18 cellular contexts compared by ENCODE assay signal in genomic region chr2:205908491-205909193, GRCh38.
A peak's percentile ranks its signal among the peaks of the same experiment; 100 is the strongest.
DNase-seq lines count a peak whose midpoint lies in the region; ATAC-seq and TF ChIP-seq lines count a peak whose summit lies in the region.
"Had no signal": no experiment of that assay in that cellular context is flagged by ENCODE, and none has a peak within 500 bp of the region (broad histone marks: within the 10 kb centered on the region; RNA-seq: fewer than 3 reads in every experiment).

No MANE protein-coding gene starts in this region.

- intact Hi-C loops in colonic mucosa (cut with DNase I) (no loop called here), mucosa of descending colon (cut with DNase I, micrococcal nuclease) (no loop called here)

- H2AFZ ChIP-seq in GM23338, result peak overlapping the region; percentile 48; the same call in 1 of the 2 replicates
- H2AFZ ChIP-seq: GM23248 had no signal

- H3K9ac ChIP-seq in colonic mucosa (ENCODE audit: low read depth in 2 of 2, low read length in 2 of 2) (peak overlapping the region in 1 of 2 donors; percentile 52), rectal smooth muscle tissue (ENCODE audit: low read length) (no peak overlapping the region)
- H3K9ac ChIP-seq: GM23248 had no signal

- TF ChIP-seq CTCF in GM23338 (conservative IDR thresholded peaks at IDR 0.05; ENCODE audit: low read depth in 2 of 2) (no peak), colonic mucosa (IDR thresholded peaks at IDR 0.05) (no peak), mucosa of descending colon (IDR thresholded peaks at IDR 0.05) (no peak)

- H4K20me1 ChIP-seq in GM23338 (replicated peaks; ENCODE audit: insufficient read depth), result no peaks in the 10 kb centered on the region

- no peaks in the 10 kb centered on the region for H3K36me3 ChIP-seq in GM23338 (ENCODE audit: insufficient read depth)
- H3K36me3 ChIP-seq in colonic mucosa, result no peaks in the 10 kb centered on the region
- no peaks in the 10 kb centered on the region for H3K36me3 ChIP-seq in mucosa of descending colon (ENCODE audit: low read depth)
- no peaks in the 10 kb centered on the region for H3K36me3 ChIP-seq in rectal smooth muscle tissue (ENCODE audit: control insufficient read depth, insufficient read depth, low read length)

- H3K27ac ChIP-seq in GM23338 (ENCODE audit: low read depth) (no peak overlapping the region), colonic mucosa (peak overlapping the region; percentile 70), rectal smooth muscle tissue (ENCODE audit: low read depth, low read length) (peak overlapping the region; percentile 77)
- H3K27ac ChIP-seq: A549, GM23248 had no signal

- no peaks in the 10 kb centered on the region for H3K27me3 ChIP-seq in GM23338 (ENCODE audit: insufficient read depth)
- no peaks in the 10 kb centered on the region for H3K27me3 ChIP-seq in colonic mucosa
- no peaks in the 10 kb centered on the region for H3K27me3 ChIP-seq in rectal smooth muscle tissue (ENCODE audit: control insufficient read depth, insufficient read depth, low read length)

- no peaks in the 10 kb centered on the region for H3K27me3 Mint-ChIP-seq in GM23338 (ENCODE audit: insufficient read depth, low read depth, poor library complexity)
- H3K27me3 Mint-ChIP-seq: CD4-positive, CD25-positive, alpha-beta regulatory T cell had no signal

- H3K4me2 ChIP-seq in GM23338, result no peak overlapping the region
- H3K4me2 ChIP-seq: A549 had no signal

- no peak for DNase-seq in GM23338 (ENCODE audit: low spot score)
- no peak for DNase-seq in colonic mucosa
- no peak for DNase-seq in mucosa of descending colon
- no peak for DNase-seq in NCI-H1436 (lab: John Stamatoyannopoulos, UW)
- DNase-seq in NCI-H146 treated with DMSO at 0.1 percent for 48 hours (lab: John Stamatoyannopoulos, UW; ENCODE audit: unreplicated experiment), result no peak
- DNase-seq: CD4-positive, CD25-positive, alpha-beta regulatory T cell; DMS53; GM23248; NCI-H146; NCI-H2107; NCI-H226; NCI-H526 treated with DMSO at 0.1 percent for 48 hours had no signal

- no peaks in the 10 kb centered on the region for H3K4me1 ChIP-seq in GM23338 (ENCODE audit: insufficient read depth)
- no peaks in the 10 kb centered on the region for H3K4me1 ChIP-seq in colonic mucosa
- H3K4me1 ChIP-seq in mucosa of descending colon (ENCODE audit: low read depth), result peaks cover 24% of the 10 kb centered on the region
- peaks cover 14% of the 10 kb centered on the region for H3K4me1 ChIP-seq in rectal smooth muscle tissue (ENCODE audit: control insufficient read depth, insufficient read depth, low read length)
- H3K4me1 ChIP-seq: A549 had no signal

- H3K27ac Mint-ChIP-seq in GM23338, result no peak overlapping the region
- H3K27ac Mint-ChIP-seq: CD4-positive, CD25-positive, alpha-beta regulatory T cell had no signal

- no peaks in the 10 kb centered on the region for H3K9me2 ChIP-seq in GM23338 (ENCODE audit: insufficient read depth)

- no peaks in the 10 kb centered on the region for H3K9me3 Mint-ChIP-seq in GM23338

- no peaks in the 10 kb centered on the region for H3K36me3 Mint-ChIP-seq in GM23338 (ENCODE audit: low read depth)
- H3K36me3 Mint-ChIP-seq: CD4-positive, CD25-positive, alpha-beta regulatory T cell had no signal

- H3K4me3 ChIP-seq in GM23338 (no peak overlapping the region), colonic mucosa (no peak overlapping the region), mucosa of descending colon (no peak overlapping the region), rectal smooth muscle tissue (ENCODE audit: low read length) (peak overlapping the region; percentile 19)
- H3K4me3 ChIP-seq: A549, GM23248 had no signal

- H3K9me3 ChIP-seq in colonic mucosa (no peaks in the 10 kb centered on the region), mucosa of descending colon (no peaks in the 10 kb centered on the region)
- H3K9me3 ChIP-seq: A549 had no signal

- H3K4me3 Mint-ChIP-seq in GM23338, result no peak overlapping the region
- H3K4me3 Mint-ChIP-seq: CD4-positive, CD25-positive, alpha-beta regulatory T cell had no signal

- no peaks in the 10 kb centered on the region for H3K4me1 Mint-ChIP-seq in GM23338
- H3K4me1 Mint-ChIP-seq: CD4-positive, CD25-positive, alpha-beta regulatory T cell had no signal

- ATAC-seq in GM23338 (no peak), mucosa of descending colon (peak; percentile 41), HG03378 (IDR thresholded peaks at IDR 0.05; ENCODE audit: unreplicated experiment) (no peak), GM19455 (IDR thresholded peaks at IDR 0.05; ENCODE audit: unreplicated experiment) (no peak)
- ATAC-seq: A549, Panc1, Right ventricle myocardium inferior had no signal

- no peaks in the 10 kb centered on the region for H3F3A ChIP-seq in GM23338 (replicated peaks; ENCODE audit: low read depth)

- H3K79me2 ChIP-seq in GM23338 (replicated peaks; ENCODE audit: insufficient read depth), result no peaks in the 10 kb centered on the region

TF ChIP-seq in GM23338, 12 proteins besides CTCF, POLR2A, EP300 and RAD21 (continues in another document):
- TF ChIP-seq, protein P1, sequence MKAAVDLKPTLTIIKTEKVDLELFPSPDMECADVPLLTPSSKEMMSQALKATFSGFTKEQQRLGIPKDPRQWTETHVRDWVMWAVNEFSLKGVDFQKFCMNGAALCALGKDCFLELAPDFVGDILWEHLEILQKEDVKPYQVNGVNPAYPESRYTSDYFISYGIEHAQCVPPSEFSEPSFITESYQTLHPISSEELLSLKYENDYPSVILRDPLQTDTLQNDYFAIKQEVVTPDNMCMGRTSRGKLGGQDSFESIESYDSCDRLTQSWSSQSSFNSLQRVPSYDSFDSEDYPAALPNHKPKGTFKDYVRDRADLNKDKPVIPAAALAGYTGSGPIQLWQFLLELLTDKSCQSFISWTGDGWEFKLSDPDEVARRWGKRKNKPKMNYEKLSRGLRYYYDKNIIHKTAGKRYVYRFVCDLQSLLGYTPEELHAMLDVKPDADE (IDR thresholded peaks at IDR 0.05), result no peak
- TF ChIP-seq CREB1 (CRISPR knock-in tag; IDR thresholded peaks at IDR 0.05; ENCODE audit: low read depth), result no peak
- TF ChIP-seq, protein P2, sequence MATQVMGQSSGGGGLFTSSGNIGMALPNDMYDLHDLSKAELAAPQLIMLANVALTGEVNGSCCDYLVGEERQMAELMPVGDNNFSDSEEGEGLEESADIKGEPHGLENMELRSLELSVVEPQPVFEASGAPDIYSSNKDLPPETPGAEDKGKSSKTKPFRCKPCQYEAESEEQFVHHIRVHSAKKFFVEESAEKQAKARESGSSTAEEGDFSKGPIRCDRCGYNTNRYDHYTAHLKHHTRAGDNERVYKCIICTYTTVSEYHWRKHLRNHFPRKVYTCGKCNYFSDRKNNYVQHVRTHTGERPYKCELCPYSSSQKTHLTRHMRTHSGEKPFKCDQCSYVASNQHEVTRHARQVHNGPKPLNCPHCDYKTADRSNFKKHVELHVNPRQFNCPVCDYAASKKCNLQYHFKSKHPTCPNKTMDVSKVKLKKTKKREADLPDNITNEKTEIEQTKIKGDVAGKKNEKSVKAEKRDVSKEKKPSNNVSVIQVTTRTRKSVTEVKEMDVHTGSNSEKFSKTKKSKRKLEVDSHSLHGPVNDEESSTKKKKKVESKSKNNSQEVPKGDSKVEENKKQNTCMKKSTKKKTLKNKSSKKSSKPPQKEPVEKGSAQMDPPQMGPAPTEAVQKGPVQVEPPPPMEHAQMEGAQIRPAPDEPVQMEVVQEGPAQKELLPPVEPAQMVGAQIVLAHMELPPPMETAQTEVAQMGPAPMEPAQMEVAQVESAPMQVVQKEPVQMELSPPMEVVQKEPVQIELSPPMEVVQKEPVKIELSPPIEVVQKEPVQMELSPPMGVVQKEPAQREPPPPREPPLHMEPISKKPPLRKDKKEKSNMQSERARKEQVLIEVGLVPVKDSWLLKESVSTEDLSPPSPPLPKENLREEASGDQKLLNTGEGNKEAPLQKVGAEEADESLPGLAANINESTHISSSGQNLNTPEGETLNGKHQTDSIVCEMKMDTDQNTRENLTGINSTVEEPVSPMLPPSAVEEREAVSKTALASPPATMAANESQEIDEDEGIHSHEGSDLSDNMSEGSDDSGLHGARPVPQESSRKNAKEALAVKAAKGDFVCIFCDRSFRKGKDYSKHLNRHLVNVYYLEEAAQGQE (IDR thresholded peaks at IDR 0.05; ENCODE audit: unreplicated experiment), result no peak
- no peak for TF ChIP-seq EZH2 (IDR thresholded peaks at IDR 0.05; ENCODE audit: low read depth, unreplicated experiment)
